ENCODE assay signal across 28 cellular contexts in genomic region chr13:101272886-101273285, GRCh38.
"Had no signal": no experiment of that assay in that cellular context is flagged by ENCODE, and none has a peak within 500 bp of the region (broad histone marks: within the 10 kb centered on the region; RNA-seq: fewer than 3 reads in every experiment).

No MANE protein-coding gene starts in this region.

- H3K9me3 ChIP-seq: adrenal gland, body of pancreas, esophagus muscularis mucosa, gastroesophageal sphincter had no signal

- H3K27me3 ChIP-seq: adrenal gland, body of pancreas, esophagus muscularis mucosa, foreskin keratinocyte, gastroesophageal sphincter had no signal

- DNase-seq: activated CD4-positive, alpha-beta memory T cell treated with anti-CD3 and anti-CD28 coated beads for 36 hours; activated CD4-positive, alpha-beta T cell treated with anti-CD3 and anti-CD28 coated beads for 36 hours; activated CD4-positive, alpha-beta T cell treated with anti-CD3 and anti-CD28 coated beads, Interleukin-2, amount 10 ng/mL, durations not matched to agents 24 days and 14 days; activated CD4-positive, CD25-positive, alpha-beta regulatory T cell; activated CD4-positive, CD25-positive, alpha-beta regulatory T cell treated with anti-CD3 and anti-CD28 coated beads, Interleukin-2, amount 50 U/mL, for 72 hours; activated CD8-positive, alpha-beta memory T cell treated with anti-CD3 and anti-CD28 coated beads, Interleukin-2, amount 10 ng/mL, durations not matched to agents 7 days and 5 days; activated CD8-positive, alpha-beta memory T cell treated with anti-CD3 and anti-CD28 coated beads, Interleukin-2, amount 50 U/mL, for 4 hours; activated CD8-positive, alpha-beta T cell treated with anti-CD3 and anti-CD28 coated beads, Interleukin-2, amount 10 ng/mL, durations not matched to agents 7 days and 5 days; activated effector memory CD4-positive, alpha-beta T cell treated with anti-CD3 and anti-CD28 coated beads, Interleukin-2, amount 50 U/mL, for 16 hours; activated naive CD4-positive, alpha-beta T cell treated with anti-CD3 and anti-CD28 coated beads for 36 hours; activated naive CD8-positive, alpha-beta T cell treated with anti-CD3 and anti-CD28 coated beads for 36 hours; activated naive CD8-positive, alpha-beta T cell treated with anti-CD3 and anti-CD28 coated beads, Interleukin-2, amount 50 U/mL, for 24 hours; activated T-cell treated with anti-CD3 and anti-CD28 coated beads, Interleukin-2, amount 50 U/mL, for 1 hour; activated T-cell treated with anti-CD3 and anti-CD28 coated beads, Interleukin-2, amount 50 U/mL, for 48 hours; adrenal gland; amygdala; aorta; body of pancreas; central memory CD4-positive, alpha-beta T cell; cortex of kidney; dermis blood vessel endothelial cell; effector CD4-positive, alpha-beta T cell; effector memory CD8-positive, alpha-beta T cell; erythroblast; foreskin keratinocyte; T-helper 2 cell had no signal

- H3K4me1 ChIP-seq: adrenal gland, body of pancreas, esophagus muscularis mucosa, gastroesophageal sphincter had no signal

- H3K27ac ChIP-seq: adrenal gland, body of pancreas, esophagus muscularis mucosa, foreskin keratinocyte, gastroesophageal sphincter had no signal

- ATAC-seq: activated CD4-positive, alpha-beta T cell treated with anti-CD3 and anti-CD28 coated beads for 36 hours; activated CD8-positive, alpha-beta memory T cell treated with anti-CD3 and anti-CD28 coated beads, Interleukin-2, amount 10 ng/mL, durations not matched to agents 7 days and 5 days; activated CD8-positive, alpha-beta T cell treated with anti-CD3 and anti-CD28 coated beads, Interleukin-2, amount 10 ng/mL, durations not matched to agents 7 days and 5 days; activated naive CD8-positive, alpha-beta T cell treated with anti-CD3 and anti-CD28 coated beads, Interleukin-2, amount 50 U/mL, for 24 hours; body of pancreas; effector memory CD8-positive, alpha-beta T cell; foreskin keratinocyte; gastroesophageal sphincter had no signal

- H3K36me3 ChIP-seq: adrenal gland, esophagus muscularis mucosa, gastroesophageal sphincter had no signal

- H3K4me3 ChIP-seq: adrenal gland, body of pancreas, esophagus muscularis mucosa, gastroesophageal sphincter had no signal
